In the genomic region with DNA sequence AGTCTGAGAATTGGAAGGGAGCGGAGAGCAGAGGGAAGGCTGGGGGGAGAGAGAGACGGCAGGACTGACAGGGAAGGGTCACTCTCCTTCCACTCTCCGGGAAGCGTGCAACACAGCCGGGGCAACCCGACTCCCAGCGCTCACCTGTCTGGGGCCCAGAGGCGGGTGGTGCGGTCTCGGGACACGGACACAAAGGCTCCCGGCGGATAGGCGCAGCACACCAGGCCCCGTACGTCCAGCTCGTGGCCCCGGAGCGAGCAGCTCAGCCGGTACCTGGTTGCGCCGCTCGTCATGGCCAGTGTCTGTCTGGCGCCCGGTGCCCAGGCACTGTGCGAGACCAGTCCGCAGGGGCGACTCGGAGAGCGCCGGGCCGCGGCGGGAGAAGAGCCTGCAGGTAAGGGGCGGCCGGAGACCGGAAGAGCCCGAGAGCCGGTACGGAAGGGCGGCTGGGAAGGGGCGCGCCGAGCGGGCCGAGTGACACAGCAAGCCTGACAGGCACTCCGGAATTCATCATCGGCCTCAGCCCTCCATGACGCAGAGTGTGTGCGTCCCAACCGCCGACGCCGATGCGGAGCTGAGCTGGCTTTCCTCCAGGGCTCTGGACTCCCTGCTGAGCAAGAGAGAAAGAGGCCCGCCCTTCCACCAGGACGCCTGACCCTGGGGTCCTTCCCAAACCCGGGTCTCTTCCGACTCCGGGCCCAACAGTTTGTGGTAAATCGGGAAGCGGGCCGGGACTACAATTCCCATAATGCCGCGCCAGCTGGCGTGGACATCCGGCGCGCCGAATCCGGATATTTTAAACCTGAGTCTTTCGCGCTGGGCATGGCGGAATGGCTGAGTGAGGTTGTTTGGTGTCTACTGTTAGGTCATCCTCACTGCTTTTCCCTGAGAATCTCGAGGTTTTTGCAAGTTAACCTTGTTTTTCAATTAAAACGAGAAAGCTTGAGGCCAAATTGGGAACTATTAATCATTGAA, we compare ENCODE assay signal across 8 cellular contexts. TPM values are rescaled to one million over a fixed set of nuclear protein-coding genes. Genes with fewer than 3 reads are reported as not detected.
A peak's percentile ranks its signal among the peaks of the same experiment; 100 is the strongest.
DNase-seq lines count a peak whose midpoint lies in the region; FAIRE-seq and TF ChIP-seq lines count a peak whose summit lies in the region.

A gene (minus strand): TSS at position 490 of the 975 bp plus-strand sequence. CDS start 197 bp downstream, at position 293.

- H3K79me2 ChIP-seq in Loucy (ENCODE audit: insufficient read depth, low read length) = peaks cover 50% of the 10 kb centered on the region

- DNase-seq in ELR (ENCODE audit: low read depth) = peak; percentile 97
- DNase-seq in H54 (ENCODE audit: insufficient read length, low spot score) = peak; percentile 73
- DNase-seq in SJCRH30 = peak; percentile 86 to 88
- DNase-seq in activated naive CD4-positive, alpha-beta T cell treated with Interleukin-2 at 50 U/mL for 16 hours = peak; percentile 86
- peak; percentile 84 to 90 for DNase-seq in frontal cortex (ENCODE audit: low spot score in 2 of 2)
- peak; percentile 61 to 99 (median 92) for DNase-seq in substantia nigra (lab: John Stamatoyannopoulos, UW)

- H3K36me3 ChIP-seq in Loucy (ENCODE audit: insufficient read depth, low read length) (no peaks in the 10 kb centered on the region), SJCRH30 (peaks cover 2% of the 10 kb centered on the region; the same call in 1 of the 2 replicates), neutrophil (no peaks in the 10 kb centered on the region)

- TF ChIP-seq POLR2A in H54 (IDR thresholded peaks at IDR 0.05; ENCODE audit: low read depth, low read length) = peak; percentile 64

- peak within 1 kb of the TSS; percentile 99 for H3K4me2 ChIP-seq in Loucy (ENCODE audit: low read depth, low read length, poor library complexity, severe bottlenecking)

- peak; percentile 98 for FAIRE-seq in H54 (lab: Jason Lieb, UNC)
- no peak for FAIRE-seq in frontal cortex (lab: Jason Lieb, UNC)

- H3K27me3 ChIP-seq in Loucy (ENCODE audit: insufficient read depth, low read length, poor library complexity, severe bottlenecking) = peaks cover 9% of the 10 kb centered on the region
- no peaks in the 10 kb centered on the region for H3K27me3 ChIP-seq in SJCRH30
- H3K27me3 ChIP-seq in neutrophil = no peaks in the 10 kb centered on the region

- peaks cover 41% of the 10 kb centered on the region for H4K20me1 ChIP-seq in Loucy (ENCODE audit: insufficient read depth, low read length, poor library complexity, severe bottlenecking)

- H3K9ac ChIP-seq in Loucy (ENCODE audit: low read depth, low read length, poor library complexity, severe bottlenecking) = peak within 1 kb of the TSS; percentile 94

- peak within 1 kb of the TSS; percentile 98 for H2AFZ ChIP-seq in Loucy (ENCODE audit: low read length)

- H3K4me1 ChIP-seq in Loucy (ENCODE audit: insufficient read depth, low read length, poor library complexity, severe bottlenecking) = peaks cover 44% of the 10 kb centered on the region
- no peaks in the 10 kb centered on the region for H3K4me1 ChIP-seq in SJCRH30
- H3K4me1 ChIP-seq in neutrophil (ENCODE audit: control insufficient read depth in 1 of 2, insufficient read depth in 1 of 2, low read depth in 1 of 2, low read length in 1 of 2) = peaks cover 18 to 22% of the 10 kb centered on the region in 2 experiments

- H3K27ac ChIP-seq in SJCRH30 (peak within 1 kb of the TSS; percentile 95), neutrophil (peak within 1 kb of the TSS; percentile 95), substantia nigra (ENCODE audit: low read depth, low read length, poor library complexity, severe bottlenecking) (peak within 1 kb of the TSS; percentile 94)

- 0 out of 2 replicates have a peak, but pooled peaks have one; percentile 18 for TF ChIP-seq CTCF in Loucy (conservative IDR thresholded peaks at IDR 0.05; ENCODE audit: low read length)
- peak; percentile 48 for TF ChIP-seq CTCF in neutrophil (IDR thresholded peaks at IDR 0.05)

- H3K9me2 ChIP-seq in Loucy (replicated peaks; ENCODE audit: low read depth, low read length) = no peaks in the 10 kb centered on the region

- no peaks in the 10 kb centered on the region for H3K9me3 ChIP-seq in Loucy (ENCODE audit: insufficient read depth, low read depth, low read length)
- no peaks in the 10 kb centered on the region for H3K9me3 ChIP-seq in SJCRH30 (replicated peaks)
- H3K9me3 ChIP-seq in neutrophil = no peaks in the 10 kb centered on the region

- no peaks in the 10 kb centered on the region for H3F3A ChIP-seq in Loucy (ENCODE audit: low read depth)

- H3K4me3 ChIP-seq in Loucy (ENCODE audit: low read length, poor library complexity, severe bottlenecking) = peak within 1 kb of the TSS; percentile 97
- peak within 1 kb of the TSS; percentile 90 for H3K4me3 ChIP-seq in SJCRH30
- peak within 1 kb of the TSS; percentile 75 to 78 for H3K4me3 ChIP-seq in neutrophil (ENCODE audit: low read depth in 1 of 2, low read length in 1 of 2)

RNA-seq across cellular contexts. Expression of the gene that starts here (rescaled TPM):
- 31.0 and 32.3 TPM in 2 replicates for total RNA-seq in SJCRH30 (2014; rRNA removed; shearing (Covaris generic))
- total RNA-seq in frontal cortex = 49.3 TPM

Comparison
In these comparisons a context has a peak if more than half of its experiments do, and no peak if none do; other contexts are left out.
1. Peak in every context shown above with its lines: DNase-seq, H3K4me3 ChIP-seq and H3K27ac ChIP-seq.